ENCODE assay signal across 17 cellular contexts in genomic region chr13:99558570-99559180, GRCh38.
"Had no signal": no experiment of that assay in that cellular context is flagged by ENCODE, and none has a peak within 500 bp of the region (broad histone marks: within the 10 kb centered on the region; RNA-seq: fewer than 3 reads in every experiment).

No MANE protein-coding gene starts in this region.

- DNase-seq: activated CD4-positive, alpha-beta T cell treated with anti-CD3 and anti-CD28 coated beads, Interleukin-2, amount 50 U/mL, for 4 hours; activated naive CD8-positive, alpha-beta T cell treated with anti-CD3 and anti-CD28 coated beads, Interleukin-2, amount 10 ng/mL, durations not matched to agents 7 days and 5 days; activated T-cell treated with anti-CD3 and anti-CD28 coated beads, Interleukin-2, amount 50 U/mL, for 48 hours; aorta; colonic mucosa; effector memory CD4-positive, alpha-beta T cell; hypothalamus; immature natural killer cell; mesenchymal stem cell; ovary; stimulated activated CD4-positive, alpha-beta T cell treated with anti-CD3 and anti-CD28 coated beads, Interleukin-2, amount 100 ng/mL, for 48 hours; upper lobe of left lung had no signal

- H3K27ac ChIP-seq: colonic mucosa, epithelial cell of prostate, ovary, upper lobe of left lung had no signal

- H3K36me3 ChIP-seq: ovary had no signal

- H3K9me3 ChIP-seq: colonic mucosa, ovary, upper lobe of left lung had no signal

- ATAC-seq: activated CD4-positive, CD25-positive, alpha-beta regulatory T cell treated with anti-CD3 and anti-CD28 coated beads, Interleukin-2, amount 50 U/mL, for 24 hours; SK-N-SH treated with all-trans-retinoic acid at 6 μM for 48 hours had no signal

- H3K27ac Mint-ChIP-seq: activated naive CD8-positive, alpha-beta T cell treated with anti-CD3 and anti-CD28 coated beads, Interleukin-2, amount 10 ng/mL, durations not matched to agents 7 days and 5 days; stimulated activated naive CD8-positive, alpha-beta T cell treated with anti-CD3 and anti-CD28 coated beads, Interleukin-15, Interleukin-2, amounts not matched to agents 100 ng/mL and 50 ng/mL, for 24 hours had no signal

- H3K4me1 ChIP-seq: colonic mucosa, upper lobe of left lung had no signal

- H3K9me3 Mint-ChIP-seq: activated naive CD8-positive, alpha-beta T cell treated with anti-CD3 and anti-CD28 coated beads, Interleukin-2, amount 10 ng/mL, durations not matched to agents 7 days and 5 days; immature natural killer cell; neural crest cell; stimulated activated naive CD8-positive, alpha-beta T cell treated with anti-CD3 and anti-CD28 coated beads, Interleukin-15, Interleukin-2, amounts not matched to agents 100 ng/mL and 50 ng/mL, for 24 hours had no signal

- H3K4me3 Mint-ChIP-seq: activated naive CD8-positive, alpha-beta T cell treated with anti-CD3 and anti-CD28 coated beads, Interleukin-2, amount 10 ng/mL, durations not matched to agents 7 days and 5 days; immature natural killer cell; neural crest cell; stimulated activated naive CD8-positive, alpha-beta T cell treated with anti-CD3 and anti-CD28 coated beads, Interleukin-15, Interleukin-2, amounts not matched to agents 100 ng/mL and 50 ng/mL, for 24 hours had no signal

- H3K4me1 Mint-ChIP-seq: activated naive CD8-positive, alpha-beta T cell treated with anti-CD3 and anti-CD28 coated beads, Interleukin-2, amount 10 ng/mL, durations not matched to agents 7 days and 5 days; neural crest cell had no signal

- H3K4me3 ChIP-seq: colonic mucosa, ovary, upper lobe of left lung had no signal

- H3K27me3 Mint-ChIP-seq: activated naive CD8-positive, alpha-beta T cell treated with anti-CD3 and anti-CD28 coated beads, Interleukin-2, amount 10 ng/mL, durations not matched to agents 7 days and 5 days; stimulated activated naive CD8-positive, alpha-beta T cell treated with anti-CD3 and anti-CD28 coated beads, Interleukin-15, Interleukin-2, amounts not matched to agents 100 ng/mL and 50 ng/mL, for 24 hours had no signal

- H3K27me3 ChIP-seq: colonic mucosa, ovary, upper lobe of left lung had no signal
